14 cellular contexts compared by ENCODE assay signal in genomic region chr1:23638786-23639241, GRCh38. TPM values are rescaled to one million over a fixed set of nuclear protein-coding genes. Genes with fewer than 3 reads are reported as not detected.
DNase-seq lines count a peak whose midpoint lies in the region; TF ChIP-seq lines count a peak whose summit lies in the region.
"Had no signal": no experiment of that assay in that cellular context is flagged by ENCODE, and none has a peak within 500 bp of the region (broad histone marks: within the 10 kb centered on the region; RNA-seq: fewer than 3 reads in every experiment).

No MANE protein-coding gene starts in this region.

- peak overlapping the region; percentile 48 for H3K27ac ChIP-seq in VCaP
- H3K27ac ChIP-seq: upper lobe of right lung had no signal

- H3K4me1 Mint-ChIP-seq in mesothelial cell of epicardium, result peaks cover 57% of the 10 kb centered on the region
- H3K4me1 Mint-ChIP-seq in activated naive CD4-positive, alpha-beta T cell treated with anti-CD3 and anti-CD28 coated beads, Interleukin-2, amount 10 ng/mL, durations not matched to agents 7 days and 5 days, result peaks cover 26% of the 10 kb centered on the region
- H3K4me1 Mint-ChIP-seq in glutamatergic neuron (ENCODE audit: low read depth, unreplicated experiment), result peaks cover 9% of the 10 kb centered on the region

- TF ChIP-seq CTCF in AG09309 (IDR thresholded peaks at IDR 0.05; ENCODE audit: control insufficient read depth, insufficient read depth, low read depth, low read length, missing control alignments), result no peak
- TF ChIP-seq CTCF in VCaP (conservative IDR thresholded peaks at IDR 0.05), result no peak
- no peak for TF ChIP-seq CTCF in mesothelial cell of epicardium (IDR thresholded peaks at IDR 0.05; ENCODE audit: unreplicated experiment)
- TF ChIP-seq CTCF in glutamatergic neuron (IDR thresholded peaks at IDR 0.05; ENCODE audit: partially characterized antibody, unreplicated experiment), result no peak

- H3K27ac Mint-ChIP-seq in mesothelial cell of epicardium, result peak overlapping the region; percentile 77
- H3K27ac Mint-ChIP-seq in activated naive CD4-positive, alpha-beta T cell treated with anti-CD3 and anti-CD28 coated beads, Interleukin-2, amount 10 ng/mL, durations not matched to agents 7 days and 5 days, result no peak overlapping the region
- H3K27ac Mint-ChIP-seq in glutamatergic neuron (ENCODE audit: unreplicated experiment), result no peak overlapping the region
- H3K27ac Mint-ChIP-seq: stimulated activated effector memory CD8-positive, alpha-beta T cell treated with anti-CD3 and anti-CD28 coated beads, Interleukin-12 subunit alpha, Interleukin-12 subunit beta, amount 100 ng/mL, for 72 hours had no signal

- H3K9me3 Mint-ChIP-seq in mesothelial cell of epicardium (no peaks in the 10 kb centered on the region), glutamatergic neuron (ENCODE audit: unreplicated experiment) (no peaks in the 10 kb centered on the region)
- no peaks in the 10 kb centered on the region for H3K9me3 Mint-ChIP-seq in activated naive CD4-positive, alpha-beta T cell treated with anti-CD3 and anti-CD28 coated beads, Interleukin-2, amount 10 ng/mL, durations not matched to agents 7 days and 5 days
- H3K9me3 Mint-ChIP-seq: stimulated activated effector memory CD8-positive, alpha-beta T cell treated with anti-CD3 and anti-CD28 coated beads, Interleukin-12 subunit alpha, Interleukin-12 subunit beta, amount 100 ng/mL, for 72 hours had no signal

- H3K36me3 Mint-ChIP-seq in mesothelial cell of epicardium (no peaks in the 10 kb centered on the region), glutamatergic neuron (ENCODE audit: unreplicated experiment) (no peaks in the 10 kb centered on the region)
- no peaks in the 10 kb centered on the region for H3K36me3 Mint-ChIP-seq in activated naive CD4-positive, alpha-beta T cell treated with anti-CD3 and anti-CD28 coated beads, Interleukin-2, amount 10 ng/mL, durations not matched to agents 7 days and 5 days
- H3K36me3 Mint-ChIP-seq: CD14-positive monocyte had no signal

- DNase-seq in AG09309 (ENCODE audit: low read depth), result peak; percentile 40
- peak; percentile 47 for DNase-seq in GM03348 (ENCODE audit: low spot score)
- DNase-seq in mesothelial cell of epicardium (ENCODE audit: low spot score in 2 of 2, unreplicated experiment in 2 of 2), result no peak
- DNase-seq in NCI-H748 (lab: John Stamatoyannopoulos, UW; ENCODE audit: unreplicated experiment), result no peak
- no peak for DNase-seq in activated naive CD4-positive, alpha-beta T cell treated with anti-CD3 and anti-CD28 coated beads, Interleukin-2, amount 10 ng/mL, durations not matched to agents 7 days and 5 days
- no peak for DNase-seq in glutamatergic neuron
- DNase-seq in GOT3 (lab: John Stamatoyannopoulos, UW), result no peak
- DNase-seq: activated naive CD4-positive, alpha-beta T cell treated with Interleukin-2 at 50 U/mL for 16 hours; effector memory CD4-positive, alpha-beta T cell; NCI-H1930; upper lobe of right lung had no signal

- CTCF ChIA-PET in activated naive CD4-positive, alpha-beta T cell treated with anti-CD3 and anti-CD28 coated beads, Interleukin-2, amount 10 ng/mL, durations not matched to agents 7 days and 5 days (lab: Charles Lee), result interaction anchor here (1.0 to 15.1 kb wide), 5 partner anchors 18 to 142 kb away, joined by 3 to 715 read pairs (median 4); partner anchors contain the start of gene ID3

- H3K27me3 Mint-ChIP-seq in mesothelial cell of epicardium (ENCODE audit: low read depth) (no peaks in the 10 kb centered on the region), glutamatergic neuron (ENCODE audit: unreplicated experiment) (peaks cover 3% of the 10 kb centered on the region)
- peaks cover 26% of the 10 kb centered on the region for H3K27me3 Mint-ChIP-seq in activated naive CD4-positive, alpha-beta T cell treated with anti-CD3 and anti-CD28 coated beads, Interleukin-2, amount 10 ng/mL, durations not matched to agents 7 days and 5 days

- no peak overlapping the region for H3K4me3 ChIP-seq in AG09309 (ENCODE audit: control insufficient read depth, low read depth, low read length)
- H3K4me3 ChIP-seq: upper lobe of right lung had no signal

- H3K4me3 Mint-ChIP-seq in mesothelial cell of epicardium, result no peak overlapping the region
- no peak overlapping the region for H3K4me3 Mint-ChIP-seq in activated naive CD4-positive, alpha-beta T cell treated with anti-CD3 and anti-CD28 coated beads, Interleukin-2, amount 10 ng/mL, durations not matched to agents 7 days and 5 days
- H3K4me3 Mint-ChIP-seq in glutamatergic neuron (ENCODE audit: unreplicated experiment), result no peak overlapping the region
- H3K4me3 Mint-ChIP-seq: CD14-positive monocyte; stimulated activated effector memory CD8-positive, alpha-beta T cell treated with anti-CD3 and anti-CD28 coated beads, Interleukin-12 subunit alpha, Interleukin-12 subunit beta, amount 100 ng/mL, for 72 hours had no signal

RNA-seq across cellular contexts. Expression of gene RPL11, which starts 52.8 kb away (rescaled TPM):
- total RNA-seq in mesothelial cell of epicardium (1,158 to 1,228 TPM (median 1,198 TPM) in 3 replicates), glutamatergic neuron (ENCODE audit: unreplicated experiment) (657 TPM)

Comparison
In these comparisons a context has a peak if more than half of its experiments do, and no peak if none do; other contexts are left out.
1. DNase-seq: peak in AG09309 (single experiment) and GM03348 (single experiment); none in mesothelial cell of epicardium (0 of 2), NCI-H748 (single experiment), activated naive CD4-positive, alpha-beta T cell treated with anti-CD3 and anti-CD28 coated beads, Interleukin-2, amount 10 ng/mL, durations not matched to agents 7 days and 5 days (single experiment), glutamatergic neuron (single experiment) and GOT3 (single experiment).